ENCODE assay signal across 16 cellular contexts in the genomic region with DNA sequence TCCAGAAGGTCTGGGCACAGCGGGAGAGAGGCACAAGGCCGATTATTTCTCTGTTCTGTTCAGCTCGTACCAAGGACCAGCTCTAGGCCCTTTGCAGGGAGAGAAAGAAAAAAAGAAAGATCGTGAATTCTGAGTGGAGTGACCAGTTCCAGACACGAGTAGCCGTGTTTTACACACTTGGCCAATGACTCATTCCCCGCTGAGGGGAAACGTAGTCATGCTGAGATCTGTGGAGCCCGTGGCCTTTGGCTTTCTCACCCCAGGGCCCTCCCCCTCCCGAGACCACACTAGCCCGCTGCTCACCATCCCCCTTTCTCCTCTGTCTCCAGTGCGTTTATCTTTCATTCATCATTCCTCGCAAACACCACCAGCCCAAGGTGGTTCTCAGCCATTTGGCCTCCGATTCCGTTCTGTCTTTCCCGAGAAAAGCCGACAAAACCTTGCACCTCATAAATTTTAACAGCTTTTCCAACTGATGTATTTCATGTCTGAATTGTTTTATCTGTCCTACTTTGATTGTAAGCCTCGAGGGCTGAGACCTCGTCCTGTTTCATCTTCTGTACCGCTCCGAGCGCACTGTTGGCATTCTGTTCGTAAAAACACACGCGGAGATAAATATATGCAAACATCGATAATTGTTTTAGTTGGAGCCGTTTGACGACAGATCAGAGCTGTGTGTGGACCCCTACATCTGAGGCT.
DNase-seq lines count a peak whose midpoint lies in the region; ATAC-seq and TF ChIP-seq lines count a peak whose summit lies in the region.
"Had no signal": no experiment of that assay in that cellular context is flagged by ENCODE, and none has a peak within 500 bp of the region (broad histone marks: within the 10 kb centered on the region; RNA-seq: fewer than 3 reads in every experiment).

No MANE protein-coding gene starts in this region.

- TF ChIP-seq CTCF in AG04450 (IDR thresholded peaks at IDR 0.05; ENCODE audit: low read depth, low read length) (no peak), mucosa of descending colon (IDR thresholded peaks at IDR 0.05) (no peak)

- no peaks in the 10 kb centered on the region for H3K36me3 ChIP-seq in mucosa of descending colon (ENCODE audit: low read depth)
- H3K36me3 ChIP-seq: BE2C, HAP-1, upper lobe of left lung had no signal

- H3K27me3 ChIP-seq in AG04450 (ENCODE audit: control insufficient read depth, insufficient read depth, low read length) = peaks cover 4% of the 10 kb centered on the region
- H3K27me3 ChIP-seq: BE2C, upper lobe of left lung had no signal

- peak overlapping the region; percentile 72 for H3K27ac ChIP-seq in AG04450 (ENCODE audit: low read depth, low read length)
- H3K27ac ChIP-seq: upper lobe of left lung had no signal

- ATAC-seq in mucosa of descending colon = no peak
- ATAC-seq in HG03159 (IDR thresholded peaks at IDR 0.05; ENCODE audit: unreplicated experiment) = no peak
- no peak for ATAC-seq in HG03432 (IDR thresholded peaks at IDR 0.05; ENCODE audit: unreplicated experiment)
- ATAC-seq: activated CD8-positive, alpha-beta memory T cell treated with anti-CD3 and anti-CD28 coated beads, Interleukin-2, amount 10 ng/mL, durations not matched to agents 7 days and 5 days; HepG2 had no signal

- H3K9me3 ChIP-seq in AG04450 (ENCODE audit: control insufficient read depth, insufficient read depth, low read length) (peaks cover 17% of the 10 kb centered on the region), mucosa of descending colon (peaks cover 6% of the 10 kb centered on the region)
- H3K9me3 ChIP-seq: BE2C, HAP-1 had no signal

- POLR2A ChIA-PET in AG04450 (lab: Yijun Ruan, JAX) = no interaction called here

- intact Hi-C loops in mucosa of descending colon (cut with DNase I, micrococcal nuclease) = no loop called here

- H3K4me3 ChIP-seq in AG04450 (ENCODE audit: low read depth, low read length) (peak overlapping the region; percentile 33), mucosa of descending colon (no peak overlapping the region)
- H3K4me3 ChIP-seq: HAP-1, upper lobe of left lung had no signal

- H3K4me1 ChIP-seq in mucosa of descending colon (ENCODE audit: low read depth) = no peaks in the 10 kb centered on the region
- H3K4me1 ChIP-seq: BE2C, HAP-1, upper lobe of left lung had no signal

- peak; percentile 10 for DNase-seq in AG04450 (ENCODE audit: low read depth, low spot score)
- peak; percentile 35 for DNase-seq in HS-5 (ENCODE audit: low read depth)
- DNase-seq in dermis blood vessel endothelial cell = peak; percentile 13
- peak in 2 of 3 donors; percentile 3 to 17 for DNase-seq in mucosa of descending colon
- no peak for DNase-seq in DMS 273 (lab: John Stamatoyannopoulos, UW; ENCODE audit: unreplicated experiment)
- DNase-seq in NCI-H82 treated with DMSO at 0.1 percent for 48 hours (lab: John Stamatoyannopoulos, UW; ENCODE audit: unreplicated experiment) = no peak
- DNase-seq: activated CD8-positive, alpha-beta memory T cell treated with anti-CD3 and anti-CD28 coated beads, Interleukin-2, amount 10 ng/mL, durations not matched to agents 7 days and 5 days; activated naive CD8-positive, alpha-beta T cell treated with anti-CD3 and anti-CD28 coated beads, Interleukin-2, amount 10 ng/mL, durations not matched to agents 7 days and 5 days; BE2C; effector CD8-positive, alpha-beta T cell; NCI-H1694; upper lobe of left lung had no signal

- CTCF ChIA-PET in AG04450 (lab: Charles Lee) = no interaction called here

Comparison
In these comparisons a context has a peak if more than half of its experiments do, and no peak if none do; other contexts are left out.
1. DNase-seq: peak in AG04450 (single experiment), HS-5 (single experiment), dermis blood vessel endothelial cell (single experiment) and mucosa of descending colon (2 of 3); none in DMS 273 (single experiment) and NCI-H82 treated with DMSO at 0.1 percent for 48 hours (single experiment).